Comparison of ENCODE assay signal across 17 cellular contexts in the genomic region with DNA sequence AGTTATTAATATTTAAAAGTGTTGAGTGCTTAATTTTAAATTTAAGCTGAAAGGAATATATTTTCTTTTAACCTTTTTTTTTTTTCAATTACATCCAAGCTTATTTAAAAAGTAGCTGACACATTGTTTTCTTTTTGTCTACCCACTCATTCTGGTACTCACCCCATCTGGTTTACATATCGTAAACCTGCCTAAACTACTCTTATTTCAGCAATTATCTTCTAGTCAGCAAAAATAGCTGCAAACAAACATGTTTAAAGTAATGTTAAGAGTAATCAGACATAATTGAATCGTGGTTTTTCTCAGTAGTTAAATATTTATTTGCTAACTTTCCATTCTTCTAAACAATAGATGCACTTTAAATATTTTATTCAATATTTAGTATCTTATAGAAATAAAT.
"Had no signal": no experiment of that assay in that cellular context is flagged by ENCODE, and none has a peak within 500 bp of the region (broad histone marks: within the 10 kb centered on the region; RNA-seq: fewer than 3 reads in every experiment).

No MANE protein-coding gene starts in this region.

- H3K27ac ChIP-seq: gastrocnemius medialis, spleen, testis, uterus had no signal

- H3K4me3 ChIP-seq: gastrocnemius medialis, spleen, testis, uterus had no signal

- H3K9me3 ChIP-seq: gastrocnemius medialis, spleen, testis, uterus had no signal

- DNase-seq: activated CD4-positive, alpha-beta T cell treated with anti-CD3 and anti-CD28 coated beads, Interleukin-2, amount 50 U/mL, for 48 hours; activated CD8-positive, alpha-beta memory T cell treated with anti-CD3 and anti-CD28 coated beads, Interleukin-2, amount 50 U/mL, for 48 hours; activated naive CD4-positive, alpha-beta T cell; activated T-cell treated with anti-CD3 and anti-CD28 coated beads, Interleukin-2, amount 50 U/mL, for 4 hours; central memory CD4-positive, alpha-beta T cell; dermis blood vessel endothelial cell; effector CD8-positive, alpha-beta T cell; gastrocnemius medialis; hippocampal formation; kidney glomerular epithelial cell; retina; spleen; stimulated activated CD4-positive, alpha-beta T cell treated with anti-CD3 and anti-CD28 coated beads, Interleukin-4, amount 100 ng/mL, for 1 hour; stimulated activated naive CD4-positive, alpha-beta T cell; testis; trophoblast cell; uterus had no signal

- H3K4me1 ChIP-seq: gastrocnemius medialis, spleen, testis, uterus had no signal

- H3K36me3 ChIP-seq: gastrocnemius medialis, spleen, uterus had no signal

- H3K27me3 ChIP-seq: gastrocnemius medialis, spleen, testis, uterus had no signal
